Comparison of ENCODE assay signal across 1 cellular context in the genomic region with DNA sequence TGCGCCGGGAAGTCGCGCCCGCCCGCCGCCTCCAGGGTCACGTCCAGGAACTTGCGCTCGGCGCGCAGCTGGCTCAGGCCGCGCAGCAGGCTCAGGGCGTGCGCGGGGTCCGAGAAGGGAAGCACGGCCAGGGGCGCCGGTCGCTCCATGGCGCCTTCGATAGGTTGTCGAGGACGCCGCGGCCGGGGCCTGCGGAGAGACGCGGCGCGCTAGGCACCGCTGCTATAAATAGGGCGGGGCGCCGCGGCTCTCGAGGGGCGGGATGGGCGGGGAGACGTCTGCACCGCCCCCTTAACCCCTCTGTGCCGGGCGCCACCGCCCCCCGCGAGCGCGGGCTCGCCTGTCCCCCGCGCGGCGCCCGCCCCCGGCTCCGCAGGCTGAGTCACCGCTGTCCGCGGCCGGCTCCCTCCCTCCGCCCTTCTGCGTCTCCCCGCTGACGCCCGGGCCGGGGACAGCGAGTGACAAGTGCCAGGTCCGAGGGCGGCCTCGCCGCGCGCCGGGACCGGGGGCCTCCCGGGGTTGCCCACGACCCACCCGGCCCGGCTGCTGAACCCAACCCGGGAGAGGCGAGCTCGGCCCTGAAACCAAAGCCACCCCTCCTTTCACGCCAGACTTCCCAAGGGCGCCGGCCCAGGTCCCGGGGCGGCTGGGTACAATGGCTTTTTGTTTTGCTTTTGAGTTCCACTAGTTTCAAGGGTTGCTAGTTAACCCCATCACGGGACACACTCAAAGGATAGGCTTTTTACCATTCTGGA.
A peak's percentile ranks its signal among the peaks of the same experiment; 100 is the strongest.
TF ChIP-seq lines count a peak whose summit lies in the region.

A gene with protein sequence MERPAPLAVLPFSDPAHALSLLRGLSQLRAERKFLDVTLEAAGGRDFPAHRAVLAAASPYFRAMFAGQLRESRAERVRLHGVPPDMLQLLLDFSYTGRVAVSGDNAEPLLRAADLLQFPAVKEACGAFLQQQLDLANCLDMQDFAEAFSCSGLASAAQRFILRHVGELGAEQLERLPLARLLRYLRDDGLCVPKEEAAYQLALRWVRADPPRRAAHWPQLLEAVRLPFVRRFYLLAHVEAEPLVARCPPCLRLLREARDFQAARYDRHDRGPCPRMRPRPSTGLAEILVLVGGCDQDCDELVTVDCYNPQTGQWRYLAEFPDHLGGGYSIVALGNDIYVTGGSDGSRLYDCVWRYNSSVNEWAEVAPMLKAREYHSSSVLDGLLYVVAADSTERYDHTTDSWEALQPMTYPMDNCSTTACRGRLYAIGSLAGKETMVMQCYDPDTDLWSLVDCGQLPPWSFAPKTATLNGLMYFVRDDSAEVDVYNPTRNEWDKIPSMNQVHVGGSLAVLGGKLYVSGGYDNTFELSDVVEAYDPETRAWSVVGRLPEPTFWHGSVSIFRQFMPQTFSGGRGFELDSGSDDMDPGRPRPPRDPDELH (minus strand): TSS at position 201 of the 755 bp plus-strand sequence. CDS start 52 bp downstream, at position 149.

TF ChIP-seq in HepG2, 621 proteins besides CTCF, POLR2A, EP300 and RAD21 (continued from another document and continues in another):
- TF ChIP-seq, protein P1, sequence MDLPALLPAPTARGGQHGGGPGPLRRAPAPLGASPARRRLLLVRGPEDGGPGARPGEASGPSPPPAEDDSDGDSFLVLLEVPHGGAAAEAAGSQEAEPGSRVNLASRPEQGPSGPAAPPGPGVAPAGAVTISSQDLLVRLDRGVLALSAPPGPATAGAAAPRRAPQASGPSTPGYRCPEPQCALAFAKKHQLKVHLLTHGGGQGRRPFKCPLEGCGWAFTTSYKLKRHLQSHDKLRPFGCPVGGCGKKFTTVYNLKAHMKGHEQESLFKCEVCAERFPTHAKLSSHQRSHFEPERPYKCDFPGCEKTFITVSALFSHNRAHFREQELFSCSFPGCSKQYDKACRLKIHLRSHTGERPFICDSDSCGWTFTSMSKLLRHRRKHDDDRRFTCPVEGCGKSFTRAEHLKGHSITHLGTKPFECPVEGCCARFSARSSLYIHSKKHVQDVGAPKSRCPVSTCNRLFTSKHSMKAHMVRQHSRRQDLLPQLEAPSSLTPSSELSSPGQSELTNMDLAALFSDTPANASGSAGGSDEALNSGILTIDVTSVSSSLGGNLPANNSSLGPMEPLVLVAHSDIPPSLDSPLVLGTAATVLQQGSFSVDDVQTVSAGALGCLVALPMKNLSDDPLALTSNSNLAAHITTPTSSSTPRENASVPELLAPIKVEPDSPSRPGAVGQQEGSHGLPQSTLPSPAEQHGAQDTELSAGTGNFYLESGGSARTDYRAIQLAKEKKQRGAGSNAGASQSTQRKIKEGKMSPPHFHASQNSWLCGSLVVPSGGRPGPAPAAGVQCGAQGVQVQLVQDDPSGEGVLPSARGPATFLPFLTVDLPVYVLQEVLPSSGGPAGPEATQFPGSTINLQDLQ (CRISPR knock-in tag; IDR thresholded peaks at IDR 0.05) = no peak
- TF ChIP-seq ZNF749 (CRISPR knock-in tag; IDR thresholded peaks at IDR 0.05; ENCODE audit: borderline replicate concordance) = no peak
- 0 out of 2 replicates have a peak, but pooled peaks have one; percentile 59 for TF ChIP-seq THYN1 (CRISPR knock-in tag; IDR thresholded peaks at IDR 0.05; ENCODE audit: borderline replicate concordance, low read depth)
- peak; percentile 90 for TF ChIP-seq POLR2AphosphoS5 (IDR thresholded peaks at IDR 0.05; ENCODE audit: low read depth, low read length)
- TF ChIP-seq TAF1 (CRISPR knock-in tag; IDR thresholded peaks at IDR 0.05) = peak; percentile 88
- TF ChIP-seq ZFP1 (CRISPR knock-in tag; IDR thresholded peaks at IDR 0.05) = no peak
- no peak; the same call in none of the 2 replicates for TF ChIP-seq MED1 (CRISPR knock-in tag; IDR thresholded peaks at IDR 0.05)
- TF ChIP-seq ATF7-NPFF (CRISPR knock-in tag; IDR thresholded peaks at IDR 0.05; ENCODE audit: low read depth) = peak; percentile 54; the same call in 1 of the 2 replicates
- no peak for TF ChIP-seq GTF3A (CRISPR knock-in tag; conservative IDR thresholded peaks at IDR 0.05)
- peak; percentile 11; the same call in 1 of the 2 replicates for TF ChIP-seq ZBTB7B (CRISPR knock-in tag; IDR thresholded peaks at IDR 0.05)
- peak; percentile 9; the same call in 1 of the 2 replicates for TF ChIP-seq SOX5 (CRISPR knock-in tag; IDR thresholded peaks at IDR 0.05; ENCODE audit: borderline replicate concordance)
- peak; percentile 89 for TF ChIP-seq ZNF709 (CRISPR knock-in tag; IDR thresholded peaks at IDR 0.05)
- TF ChIP-seq ZNF143 (CRISPR knock-in tag; IDR thresholded peaks at IDR 0.05) = no peak; the same call in 1 of the 2 replicates
- no peak; the same call in 1 of the 2 replicates for TF ChIP-seq POLR2AphosphoS2 (IDR thresholded peaks at IDR 0.05; ENCODE audit: low read depth, low read length)
- TF ChIP-seq ZFY (CRISPR knock-in tag; IDR thresholded peaks at IDR 0.05) = peak; percentile 67
- TF ChIP-seq THAP11 (CRISPR knock-in tag; IDR thresholded peaks at IDR 0.05) = peak; percentile 58
- TF ChIP-seq ZNF44 (CRISPR knock-in tag; IDR thresholded peaks at IDR 0.05) = no peak
- peak; percentile 5; the same call in 1 of the 2 replicates for TF ChIP-seq ZMAT3 (CRISPR knock-in tag; conservative IDR thresholded peaks at IDR 0.05)
- TF ChIP-seq, protein P2, sequence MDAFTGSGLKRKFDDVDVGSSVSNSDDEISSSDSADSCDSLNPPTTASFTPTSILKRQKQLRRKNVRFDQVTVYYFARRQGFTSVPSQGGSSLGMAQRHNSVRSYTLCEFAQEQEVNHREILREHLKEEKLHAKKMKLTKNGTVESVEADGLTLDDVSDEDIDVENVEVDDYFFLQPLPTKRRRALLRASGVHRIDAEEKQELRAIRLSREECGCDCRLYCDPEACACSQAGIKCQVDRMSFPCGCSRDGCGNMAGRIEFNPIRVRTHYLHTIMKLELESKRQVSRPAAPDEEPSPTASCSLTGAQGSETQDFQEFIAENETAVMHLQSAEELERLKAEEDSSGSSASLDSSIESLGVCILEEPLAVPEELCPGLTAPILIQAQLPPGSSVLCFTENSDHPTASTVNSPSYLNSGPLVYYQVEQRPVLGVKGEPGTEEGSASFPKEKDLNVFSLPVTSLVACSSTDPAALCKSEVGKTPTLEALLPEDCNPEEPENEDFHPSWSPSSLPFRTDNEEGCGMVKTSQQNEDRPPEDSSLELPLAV (CRISPR knock-in tag; conservative IDR thresholded peaks at IDR 0.05; ENCODE audit: low read depth) = no peak
- TF ChIP-seq AGO2 (optimal IDR thresholded peaks at IDR 0.05; ENCODE audit: low read depth, low read length) = peak; percentile 61
- TF ChIP-seq, protein P3, sequence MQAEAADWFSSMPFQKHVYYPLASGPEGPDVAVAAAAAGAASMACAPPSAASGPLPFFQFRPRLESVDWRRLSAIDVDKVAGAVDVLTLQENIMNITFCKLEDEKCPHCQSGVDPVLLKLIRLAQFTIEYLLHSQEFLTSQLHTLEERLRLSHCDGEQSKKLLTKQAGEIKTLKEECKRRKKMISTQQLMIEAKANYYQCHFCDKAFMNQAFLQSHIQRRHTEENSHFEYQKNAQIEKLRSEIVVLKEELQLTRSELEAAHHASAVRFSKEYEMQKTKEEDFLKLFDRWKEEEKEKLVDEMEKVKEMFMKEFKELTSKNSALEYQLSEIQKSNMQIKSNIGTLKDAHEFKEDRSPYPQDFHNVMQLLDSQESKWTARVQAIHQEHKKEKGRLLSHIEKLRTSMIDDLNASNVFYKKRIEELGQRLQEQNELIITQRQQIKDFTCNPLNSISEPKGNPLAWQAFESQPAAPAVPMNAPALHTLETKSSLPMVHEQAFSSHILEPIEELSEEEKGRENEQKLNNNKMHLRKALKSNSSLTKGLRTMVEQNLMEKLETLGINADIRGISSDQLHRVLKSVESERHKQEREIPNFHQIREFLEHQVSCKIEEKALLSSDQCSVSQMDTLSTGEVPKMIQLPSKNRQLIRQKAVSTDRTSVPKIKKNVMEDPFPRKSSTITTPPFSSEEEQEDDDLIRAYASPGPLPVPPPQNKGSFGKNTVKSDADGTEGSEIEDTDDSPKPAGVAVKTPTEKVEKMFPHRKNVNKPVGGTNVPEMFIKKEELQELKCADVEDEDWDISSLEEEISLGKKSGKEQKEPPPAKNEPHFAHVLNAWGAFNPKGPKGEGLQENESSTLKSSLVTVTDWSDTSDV (CRISPR knock-in tag; IDR thresholded peaks at IDR 0.05) = no peak
- no peak; the same call in 1 of the 2 replicates for TF ChIP-seq ARNT2 (CRISPR knock-in tag; IDR thresholded peaks at IDR 0.05; ENCODE audit: low read depth)
- TF ChIP-seq IRX3 (CRISPR knock-in tag; IDR thresholded peaks at IDR 0.05; ENCODE audit: borderline replicate concordance, low read depth) = 0 out of 2 replicates have a peak, but pooled peaks have one; percentile 44
- TF ChIP-seq ISL2 (CRISPR knock-in tag; IDR thresholded peaks at IDR 0.05) = no peak
- peak; percentile 73 for TF ChIP-seq SKI (IDR thresholded peaks at IDR 0.05; ENCODE audit: partially characterized antibody)
- TF ChIP-seq, protein P4, sequence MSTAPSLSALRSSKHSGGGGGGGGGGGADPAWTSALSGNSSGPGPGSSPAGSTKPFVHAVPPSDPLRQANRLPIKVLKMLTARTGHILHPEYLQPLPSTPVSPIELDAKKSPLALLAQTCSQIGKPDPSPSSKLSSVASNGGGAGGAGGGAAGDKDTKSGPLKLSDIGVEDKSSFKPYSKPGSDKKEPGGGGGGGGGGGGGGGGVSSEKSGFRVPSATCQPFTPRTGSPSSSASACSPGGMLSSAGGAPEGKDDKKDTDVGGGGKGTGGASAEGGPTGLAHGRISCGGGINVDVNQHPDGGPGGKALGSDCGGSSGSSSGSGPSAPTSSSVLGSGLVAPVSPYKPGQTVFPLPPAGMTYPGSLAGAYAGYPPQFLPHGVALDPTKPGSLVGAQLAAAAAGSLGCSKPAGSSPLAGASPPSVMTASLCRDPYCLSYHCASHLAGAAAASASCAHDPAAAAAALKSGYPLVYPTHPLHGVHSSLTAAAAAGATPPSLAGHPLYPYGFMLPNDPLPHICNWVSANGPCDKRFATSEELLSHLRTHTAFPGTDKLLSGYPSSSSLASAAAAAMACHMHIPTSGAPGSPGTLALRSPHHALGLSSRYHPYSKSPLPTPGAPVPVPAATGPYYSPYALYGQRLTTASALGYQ (CRISPR knock-in tag; IDR thresholded peaks at IDR 0.05) = 0 out of 2 replicates have a peak, but pooled peaks have one; percentile 45
- no peak for TF ChIP-seq ZNF317 (CRISPR knock-in tag; IDR thresholded peaks at IDR 0.05)
- TF ChIP-seq FIP1L1 (IDR thresholded peaks at IDR 0.05; ENCODE audit: borderline replicate concordance, insufficient read depth, low read depth, low read length) = no peak
- TF ChIP-seq PAX8 (CRISPR knock-in tag; IDR thresholded peaks at IDR 0.05; ENCODE audit: borderline replicate concordance) = peak; percentile 91; the same call in 1 of the 2 replicates
- TF ChIP-seq, protein P5, sequence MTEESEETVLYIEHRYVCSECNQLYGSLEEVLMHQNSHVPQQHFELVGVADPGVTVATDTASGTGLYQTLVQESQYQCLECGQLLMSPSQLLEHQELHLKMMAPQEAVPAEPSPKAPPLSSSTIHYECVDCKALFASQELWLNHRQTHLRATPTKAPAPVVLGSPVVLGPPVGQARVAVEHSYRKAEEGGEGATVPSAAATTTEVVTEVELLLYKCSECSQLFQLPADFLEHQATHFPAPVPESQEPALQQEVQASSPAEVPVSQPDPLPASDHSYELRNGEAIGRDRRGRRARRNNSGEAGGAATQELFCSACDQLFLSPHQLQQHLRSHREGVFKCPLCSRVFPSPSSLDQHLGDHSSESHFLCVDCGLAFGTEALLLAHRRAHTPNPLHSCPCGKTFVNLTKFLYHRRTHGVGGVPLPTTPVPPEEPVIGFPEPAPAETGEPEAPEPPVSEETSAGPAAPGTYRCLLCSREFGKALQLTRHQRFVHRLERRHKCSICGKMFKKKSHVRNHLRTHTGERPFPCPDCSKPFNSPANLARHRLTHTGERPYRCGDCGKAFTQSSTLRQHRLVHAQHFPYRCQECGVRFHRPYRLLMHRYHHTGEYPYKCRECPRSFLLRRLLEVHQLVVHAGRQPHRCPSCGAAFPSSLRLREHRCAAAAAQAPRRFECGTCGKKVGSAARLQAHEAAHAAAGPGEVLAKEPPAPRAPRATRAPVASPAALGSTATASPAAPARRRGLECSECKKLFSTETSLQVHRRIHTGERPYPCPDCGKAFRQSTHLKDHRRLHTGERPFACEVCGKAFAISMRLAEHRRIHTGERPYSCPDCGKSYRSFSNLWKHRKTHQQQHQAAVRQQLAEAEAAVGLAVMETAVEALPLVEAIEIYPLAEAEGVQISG (CRISPR knock-in tag; IDR thresholded peaks at IDR 0.05) = peak; percentile 75
- TF ChIP-seq, protein P6, sequence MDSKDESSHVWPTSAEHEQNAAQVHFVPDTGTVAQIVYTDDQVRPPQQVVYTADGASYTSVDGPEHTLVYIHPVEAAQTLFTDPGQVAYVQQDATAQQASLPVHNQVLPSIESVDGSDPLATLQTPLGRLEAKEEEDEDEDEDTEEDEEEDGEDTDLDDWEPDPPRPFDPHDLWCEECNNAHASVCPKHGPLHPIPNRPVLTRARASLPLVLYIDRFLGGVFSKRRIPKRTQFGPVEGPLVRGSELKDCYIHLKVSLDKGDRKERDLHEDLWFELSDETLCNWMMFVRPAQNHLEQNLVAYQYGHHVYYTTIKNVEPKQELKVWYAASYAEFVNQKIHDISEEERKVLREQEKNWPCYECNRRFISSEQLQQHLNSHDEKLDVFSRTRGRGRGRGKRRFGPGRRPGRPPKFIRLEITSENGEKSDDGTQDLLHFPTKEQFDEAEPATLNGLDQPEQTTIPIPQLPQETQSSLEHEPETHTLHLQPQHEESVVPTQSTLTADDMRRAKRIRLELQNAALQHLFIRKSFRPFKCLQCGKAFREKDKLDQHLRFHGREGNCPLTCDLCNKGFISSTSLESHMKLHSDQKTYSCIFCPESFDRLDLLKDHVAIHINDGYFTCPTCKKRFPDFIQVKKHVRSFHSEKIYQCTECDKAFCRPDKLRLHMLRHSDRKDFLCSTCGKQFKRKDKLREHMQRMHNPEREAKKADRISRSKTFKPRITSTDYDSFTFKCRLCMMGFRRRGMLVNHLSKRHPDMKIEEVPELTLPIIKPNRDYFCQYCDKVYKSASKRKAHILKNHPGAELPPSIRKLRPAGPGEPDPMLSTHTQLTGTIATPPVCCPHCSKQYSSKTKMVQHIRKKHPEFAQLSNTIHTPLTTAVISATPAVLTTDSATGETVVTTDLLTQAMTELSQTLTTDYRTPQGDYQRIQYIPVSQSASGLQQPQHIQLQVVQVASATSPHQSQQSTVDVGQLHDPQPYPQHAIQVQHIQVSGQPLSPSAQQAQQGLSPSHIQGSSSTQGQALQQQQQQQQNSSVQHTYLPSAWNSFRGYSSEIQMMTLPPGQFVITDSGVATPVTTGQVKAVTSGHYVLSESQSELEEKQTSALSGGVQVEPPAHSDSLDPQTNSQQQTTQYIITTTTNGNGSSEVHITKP (CRISPR knock-in tag; IDR thresholded peaks at IDR 0.05; ENCODE audit: low read depth) = peak; percentile 20; the same call in 1 of the 2 replicates
- TF ChIP-seq CCDC6 (CRISPR knock-in tag; IDR thresholded peaks at IDR 0.05) = peak; percentile 62; the same call in 1 of the 2 replicates
- peak; percentile 98 for TF ChIP-seq POLR2G (IDR thresholded peaks at IDR 0.05; ENCODE audit: low read depth, low read length)
- TF ChIP-seq ELF3 (CRISPR knock-in tag; IDR thresholded peaks at IDR 0.05) = peak; percentile 63
- TF ChIP-seq ZMYM4 (CRISPR knock-in tag; IDR thresholded peaks at IDR 0.05) = peak; percentile 36; the same call in 1 of the 2 replicates
- no peak for TF ChIP-seq SP1 (IDR thresholded peaks at IDR 0.05)
- peak; percentile 74 for TF ChIP-seq SP1 (CRISPR knock-in tag; IDR thresholded peaks at IDR 0.05)
- peak; percentile 74 for TF ChIP-seq YY1 (IDR thresholded peaks at IDR 0.05; ENCODE audit: insufficient read depth, insufficient replicate concordance, low read depth, low read length)
